15 cellular contexts compared by ENCODE assay signal in genomic region chr3:71258526-71258925, GRCh38.
DNase-seq lines count a peak whose midpoint lies in the region; ATAC-seq, FAIRE-seq and TF ChIP-seq lines count a peak whose summit lies in the region.
"Had no signal": no experiment of that assay in that cellular context is flagged by ENCODE, and none has a peak within 500 bp of the region (broad histone marks: within the 10 kb centered on the region; RNA-seq: fewer than 3 reads in every experiment).

No MANE protein-coding gene starts in this region.

- H3K36me3 ChIP-seq in GM23338 (ENCODE audit: insufficient read depth) (no peaks in the 10 kb centered on the region), astrocyte (ENCODE audit: insufficient read depth, low read length) (peaks cover 2% of the 10 kb centered on the region), mucosa of rectum (ENCODE audit: control insufficient read depth in 2 of 2, insufficient read depth in 2 of 2, low read length in 2 of 2) (no peaks in the 10 kb centered on the region), MG63 (no peaks in the 10 kb centered on the region)
- H3K36me3 ChIP-seq: gastrocnemius medialis had no signal

- H3K36me3 Mint-ChIP-seq in GM23338 (ENCODE audit: low read depth) (no peaks in the 10 kb centered on the region), astrocyte (ENCODE audit: low read depth, unreplicated experiment) (peaks cover 2% of the 10 kb centered on the region)

- H4K20me1 ChIP-seq in GM23338 (replicated peaks; ENCODE audit: insufficient read depth) (no peaks in the 10 kb centered on the region), astrocyte (ENCODE audit: insufficient read depth, low read length) (no peaks in the 10 kb centered on the region)

- H2AFZ ChIP-seq in GM23338 (no peak overlapping the region), astrocyte (ENCODE audit: low read depth, low read length) (no peak overlapping the region)

- DNase-seq in AG04450 (ENCODE audit: low read depth, low spot score) = no peak
- no peak for DNase-seq in GM23338 (ENCODE audit: low spot score)
- DNase-seq in astrocyte (ENCODE audit: low read depth) = no peak
- DNase-seq in MG63 = no peak
- no peak for DNase-seq in NCI-H1105 (lab: John Stamatoyannopoulos, UW)
- DNase-seq in DMS114 treated with DMSO at 0.1 percent for 48 hours (lab: John Stamatoyannopoulos, UW; ENCODE audit: unreplicated experiment) = no peak
- DNase-seq: activated CD8-positive, alpha-beta memory T cell treated with anti-CD3 and anti-CD28 coated beads, Interleukin-2, amount 50 U/mL, for 48 hours; aorta; gastrocnemius medialis; GOT3; SIG-M5; stimulated activated CD4-positive, alpha-beta T cell treated with anti-CD3 and anti-CD28 coated beads, Interleukin-4, amount 100 ng/mL, for 1 hour had no signal

- H3K4me1 Mint-ChIP-seq in GM23338 = peaks cover 31% of the 10 kb centered on the region
- H3K4me1 Mint-ChIP-seq in astrocyte (ENCODE audit: low read depth, unreplicated experiment) = peaks cover 31% of the 10 kb centered on the region

- TF ChIP-seq CTCF in AG04450 (IDR thresholded peaks at IDR 0.05; ENCODE audit: low read depth, low read length) (no peak), GM23338 (conservative IDR thresholded peaks at IDR 0.05; ENCODE audit: low read depth in 2 of 2) (no peak), astrocyte (IDR thresholded peaks at IDR 0.05; ENCODE audit: insufficient read depth, low read depth, low read length) (no peak)

- H3K4me2 ChIP-seq in GM23338 (no peak overlapping the region), astrocyte (ENCODE audit: low read length) (peak overlapping the region; percentile 60)

- no peak for FAIRE-seq in astrocyte (lab: Jason Lieb, UNC)
- FAIRE-seq: islet of Langerhans had no signal

- peaks cover 2% of the 10 kb centered on the region for H3K27me3 Mint-ChIP-seq in GM23338 (ENCODE audit: insufficient read depth, low read depth, poor library complexity)
- H3K27me3 Mint-ChIP-seq in astrocyte (ENCODE audit: low read depth, unreplicated experiment) = no peaks in the 10 kb centered on the region

- no peak for ATAC-seq in GM23338
- no peak for ATAC-seq in GM19395 (IDR thresholded peaks at IDR 0.05; ENCODE audit: unreplicated experiment)
- ATAC-seq: gastrocnemius medialis had no signal

- no peaks in the 10 kb centered on the region for H3K27me3 ChIP-seq in AG04450 (ENCODE audit: control insufficient read depth, insufficient read depth, low read length)
- H3K27me3 ChIP-seq in GM23338 (ENCODE audit: insufficient read depth) = no peaks in the 10 kb centered on the region
- H3K27me3 ChIP-seq in astrocyte (ENCODE audit: insufficient read depth, low read length) = no peaks in the 10 kb centered on the region
- H3K27me3 ChIP-seq in mucosa of rectum (ENCODE audit: control insufficient read depth in 2 of 2, insufficient read depth in 2 of 2, low read length in 2 of 2) = no peaks in the 10 kb centered on the region
- no peaks in the 10 kb centered on the region for H3K27me3 ChIP-seq in MG63
- H3K27me3 ChIP-seq: gastrocnemius medialis had no signal

- POLR2A ChIA-PET in AG04450 (lab: Yijun Ruan, JAX) = no interaction called here

- H3K9me2 ChIP-seq in GM23338 (ENCODE audit: insufficient read depth) = no peaks in the 10 kb centered on the region

- H3K27ac Mint-ChIP-seq in GM23338 (peak overlapping the region; percentile 6; the same call in 1 of the 2 replicates), astrocyte (ENCODE audit: unreplicated experiment) (peak overlapping the region; percentile 28)

- H3K4me1 ChIP-seq in GM23338 (ENCODE audit: insufficient read depth) = 0 out of 2 replicates have a peak, but pooled peaks cover 9% of the 10 kb centered on the region
- peaks cover 29% of the 10 kb centered on the region for H3K4me1 ChIP-seq in astrocyte (ENCODE audit: insufficient read depth, low read length)
- H3K4me1 ChIP-seq in mucosa of rectum (ENCODE audit: control insufficient read depth in 2 of 2, insufficient read depth in 2 of 2, low read length in 2 of 2) = peaks cover 6 to 15% of the 10 kb centered on the region in 2 donors

- H3K4me3 Mint-ChIP-seq in GM23338 (no peak overlapping the region), astrocyte (ENCODE audit: unreplicated experiment) (peak overlapping the region; percentile 0)

- H3K4me3 ChIP-seq in AG04450 (ENCODE audit: low read depth, low read length) (no peak overlapping the region), GM23338 (no peak overlapping the region), astrocyte (ENCODE audit: insufficient read depth, low read depth, low read length) (no peak overlapping the region), mucosa of rectum (ENCODE audit: low read length in 2 of 2) (no peak overlapping the region), MG63 (no peak overlapping the region)
- H3K4me3 ChIP-seq: gastrocnemius medialis had no signal

- H3K9ac ChIP-seq in astrocyte (ENCODE audit: low read length) (peak overlapping the region; percentile 45), mucosa of rectum (ENCODE audit: low read depth in 1 of 2, low read length in 2 of 2) (no peak overlapping the region)

- CTCF ChIA-PET in AG04450 (lab: Charles Lee) = interaction anchor here (0.6 to 1.0 kb wide), 3 partner anchors 307 to 451 kb away, joined by 3 to 14 read pairs (median 4); no protein-coding TSS in a partner anchor

- H3K27ac ChIP-seq in AG04450 (ENCODE audit: low read depth, low read length) (peak overlapping the region; percentile 49), GM23338 (ENCODE audit: low read depth) (peak overlapping the region; percentile 67; the same call in 1 of the 2 replicates), astrocyte (ENCODE audit: low read depth, low read length) (peak overlapping the region; percentile 76), mucosa of rectum (ENCODE audit: low read depth in 2 of 2, low read length in 2 of 2) (peak overlapping the region; percentile 20 to 28)
- H3K27ac ChIP-seq: gastrocnemius medialis had no signal

- no peaks in the 10 kb centered on the region; the same call in 1 of the 2 replicates for H3K9me3 ChIP-seq in AG04450 (ENCODE audit: control insufficient read depth, insufficient read depth, low read length)
- no peaks in the 10 kb centered on the region for H3K9me3 ChIP-seq in astrocyte (ENCODE audit: insufficient read depth, low read depth, low read length)
- H3K9me3 ChIP-seq in mucosa of rectum (ENCODE audit: control insufficient read depth in 2 of 2, low read length in 2 of 2) = no peaks in the 10 kb centered on the region
- H3K9me3 ChIP-seq in MG63 = no peaks in the 10 kb centered on the region
- H3K9me3 ChIP-seq: gastrocnemius medialis had no signal

- H3K79me2 ChIP-seq in GM23338 (replicated peaks; ENCODE audit: insufficient read depth) = 0 out of 2 replicates have a peak, but pooled peaks cover 8% of the 10 kb centered on the region
- H3K79me2 ChIP-seq in astrocyte (ENCODE audit: insufficient read depth, low read length) = peaks cover 28% of the 10 kb centered on the region

- no peaks in the 10 kb centered on the region for H3F3A ChIP-seq in GM23338 (replicated peaks; ENCODE audit: low read depth)

- no peaks in the 10 kb centered on the region for H3K9me3 Mint-ChIP-seq in GM23338
- no peaks in the 10 kb centered on the region for H3K9me3 Mint-ChIP-seq in astrocyte (ENCODE audit: unreplicated experiment)

TF ChIP-seq in GM23338, 12 proteins besides CTCF, POLR2A, EP300 and RAD21 (continues in another document):
- TF ChIP-seq NANOG (IDR thresholded peaks at IDR 0.05; ENCODE audit: borderline replicate concordance) = no peak
- TF ChIP-seq JUNB (IDR thresholded peaks at IDR 0.05; ENCODE audit: unreplicated experiment) = no peak
- no peak for TF ChIP-seq EZH2 (IDR thresholded peaks at IDR 0.05; ENCODE audit: low read depth, unreplicated experiment)
- TF ChIP-seq POLR2AphosphoS5 (IDR thresholded peaks at IDR 0.05; ENCODE audit: low read depth) = no peak
- TF ChIP-seq ZNF114 (CRISPR knock-in tag; IDR thresholded peaks at IDR 0.05) = no peak
- no peak for TF ChIP-seq STAT1 (IDR thresholded peaks at IDR 0.05; ENCODE audit: unreplicated experiment)
- no peak for TF ChIP-seq EZH2phosphoT487 (IDR thresholded peaks at IDR 0.05; ENCODE audit: unreplicated experiment)
- TF ChIP-seq, protein P1, sequence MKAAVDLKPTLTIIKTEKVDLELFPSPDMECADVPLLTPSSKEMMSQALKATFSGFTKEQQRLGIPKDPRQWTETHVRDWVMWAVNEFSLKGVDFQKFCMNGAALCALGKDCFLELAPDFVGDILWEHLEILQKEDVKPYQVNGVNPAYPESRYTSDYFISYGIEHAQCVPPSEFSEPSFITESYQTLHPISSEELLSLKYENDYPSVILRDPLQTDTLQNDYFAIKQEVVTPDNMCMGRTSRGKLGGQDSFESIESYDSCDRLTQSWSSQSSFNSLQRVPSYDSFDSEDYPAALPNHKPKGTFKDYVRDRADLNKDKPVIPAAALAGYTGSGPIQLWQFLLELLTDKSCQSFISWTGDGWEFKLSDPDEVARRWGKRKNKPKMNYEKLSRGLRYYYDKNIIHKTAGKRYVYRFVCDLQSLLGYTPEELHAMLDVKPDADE (IDR thresholded peaks at IDR 0.05) = no peak

Comparison
In these comparisons a context has a peak if more than half of its experiments do, and no peak if none do; other contexts are left out.
1. H3K27ac ChIP-seq: peak in every context shown above with its lines; median percentile 76 in astrocyte; 67 in GM23338; 49 in AG04450; 24 in mucosa of rectum.